ENCODE assay signal across 8 cellular contexts in the genomic region with DNA sequence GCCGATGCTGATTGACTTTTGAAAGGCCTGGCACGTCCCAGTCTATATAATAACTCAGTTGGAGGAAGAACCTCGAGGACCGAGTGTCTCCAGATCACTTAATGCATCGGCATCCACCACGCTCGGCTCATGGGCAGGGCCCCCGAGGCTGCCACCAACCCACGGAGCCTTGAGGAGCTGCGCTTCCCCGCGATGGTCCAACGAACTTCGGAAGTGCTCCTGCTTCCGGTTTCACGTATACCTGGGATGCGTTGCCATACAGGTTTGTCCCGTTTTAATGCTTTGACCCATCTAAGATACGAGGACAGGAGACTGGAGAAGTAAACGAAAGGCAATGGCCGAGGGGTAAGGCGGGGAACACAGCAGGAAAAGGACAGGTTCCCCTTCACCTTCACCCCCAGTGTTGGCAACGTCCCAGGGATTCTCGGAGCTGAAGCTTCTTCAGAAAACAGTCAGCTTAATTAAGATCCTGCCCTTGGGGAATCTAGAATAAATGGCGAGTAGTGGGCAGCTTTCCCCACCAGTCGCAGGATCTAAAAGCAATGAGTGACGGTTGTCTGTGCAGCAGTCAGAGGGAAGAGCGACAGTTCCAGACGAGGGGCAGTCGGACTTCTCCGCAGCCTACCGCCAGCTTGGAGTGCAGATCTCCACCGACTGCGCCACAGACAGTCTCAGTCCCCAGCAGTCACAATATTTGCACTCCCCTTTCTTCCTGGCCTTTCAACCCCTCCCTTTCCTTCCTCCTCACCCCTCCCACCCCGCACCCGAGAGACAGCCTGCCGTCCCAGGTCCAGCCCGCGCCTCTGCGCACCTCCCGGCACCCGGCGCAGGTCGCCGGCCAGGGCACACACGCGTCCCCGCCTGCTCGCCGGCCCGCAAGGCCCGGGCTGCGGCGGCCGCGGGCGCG. TPM values are rescaled to one million over a fixed set of nuclear protein-coding genes. Genes with fewer than 3 reads are reported as not detected.
A peak's percentile ranks its signal among the peaks of the same experiment; 100 is the strongest.
DNase-seq lines count a peak whose midpoint lies in the region; ATAC-seq and TF ChIP-seq lines count a peak whose summit lies in the region.

No MANE protein-coding gene starts in this region.

- peak overlapping the region; percentile 73 for H3K4me3 Mint-ChIP-seq in activated CD4-positive, alpha-beta T cell treated with anti-CD3 and anti-CD28 coated beads for 36 hours
- H3K4me3 Mint-ChIP-seq in activated CD8-positive, alpha-beta T cell treated with anti-CD3 and anti-CD28 coated beads for 36 hours: peak overlapping the region; percentile 76
- peak overlapping the region; percentile 88 for H3K4me3 Mint-ChIP-seq in stimulated activated naive B cell treated with anti-CD40 and anti-IgM and Interleukin-4, amounts not matched to agents 10 μg/mL and 1 μg/mL and 100 μg/mL, for 72 hours

- DNase-seq in activated CD4-positive, alpha-beta T cell treated with anti-CD3 and anti-CD28 coated beads for 36 hours: peak; percentile 51
- DNase-seq in activated CD4-positive, alpha-beta T cell treated with anti-CD3 and anti-CD28 coated beads for 4 hours: no peak
- DNase-seq in NCI-H1417 (lab: John Stamatoyannopoulos, UW) (peak; percentile 46 to 95 (median 94)), iPS DF 6.9 (ENCODE audit: low read depth, low spot score) (no peak), testis (no peak)
- peak; percentile 28 for DNase-seq in activated CD8-positive, alpha-beta T cell treated with anti-CD3 and anti-CD28 coated beads for 36 hours
- no peak for DNase-seq in stimulated activated naive B cell treated with anti-CD40 and anti-IgM and Interleukin-4, amounts not matched to agents 10 μg/mL and 1 μg/mL and 100 μg/mL, for 72 hours

- POLR2A ChIA-PET in activated CD4-positive, alpha-beta T cell treated with anti-CD3 and anti-CD28 coated beads for 36 hours (lab: Charles Lee): no interaction called here
- POLR2A ChIA-PET in activated CD8-positive, alpha-beta T cell treated with anti-CD3 and anti-CD28 coated beads for 36 hours (lab: Charles Lee): no interaction called here

- no peaks in the 10 kb centered on the region for H3K36me3 ChIP-seq in iPS DF 6.9 (ENCODE audit: control insufficient read depth, insufficient read depth, low read length)
- H3K36me3 ChIP-seq in testis (ENCODE audit: low read depth, missing control alignments): no peaks in the 10 kb centered on the region

- ATAC-seq in activated CD4-positive, alpha-beta T cell treated with anti-CD3 and anti-CD28 coated beads for 36 hours: peak; percentile 75
- peak; percentile 57 for ATAC-seq in HG02623 (IDR thresholded peaks at IDR 0.05; ENCODE audit: unreplicated experiment)
- ATAC-seq in activated CD8-positive, alpha-beta T cell treated with anti-CD3 and anti-CD28 coated beads for 36 hours: peak; percentile 61
- peak; percentile 69 for ATAC-seq in stimulated activated naive B cell treated with anti-CD40 and anti-IgM and Interleukin-4, amounts not matched to agents 10 μg/mL and 1 μg/mL and 100 μg/mL, for 72 hours (replicated peaks)

- H3K4me1 Mint-ChIP-seq in activated CD4-positive, alpha-beta T cell treated with anti-CD3 and anti-CD28 coated beads for 36 hours: peaks cover 16% of the 10 kb centered on the region
- peaks cover 18% of the 10 kb centered on the region for H3K4me1 Mint-ChIP-seq in activated CD8-positive, alpha-beta T cell treated with anti-CD3 and anti-CD28 coated beads for 36 hours (ENCODE audit: low read depth)
- H3K4me1 Mint-ChIP-seq in stimulated activated naive B cell treated with anti-CD40 and anti-IgM and Interleukin-4, amounts not matched to agents 10 μg/mL and 1 μg/mL and 100 μg/mL, for 72 hours: peaks cover 12 to 20% of the 10 kb centered on the region in 2 donors

- no peaks in the 10 kb centered on the region for H3K9me3 ChIP-seq in iPS DF 6.9 (ENCODE audit: control insufficient read depth, insufficient read depth, low read length)
- H3K9me3 ChIP-seq in testis: no peaks in the 10 kb centered on the region

- CTCF ChIA-PET in activated CD4-positive, alpha-beta T cell treated with anti-CD3 and anti-CD28 coated beads for 36 hours (lab: Charles Lee): interaction anchor here (0.6 to 1.3 kb wide), 3 partner anchors 16 to 19 kb away, joined by 3 to 4 read pairs (median 3); no protein-coding TSS in a partner anchor
- CTCF ChIA-PET in activated CD8-positive, alpha-beta T cell treated with anti-CD3 and anti-CD28 coated beads for 36 hours (lab: Charles Lee): interaction anchor here (1.2 kb wide), 1 partner anchor 12 kb away, joined by 4 read pairs; no protein-coding TSS in a partner anchor

- no peak overlapping the region for H3K27ac Mint-ChIP-seq in activated CD4-positive, alpha-beta T cell treated with anti-CD3 and anti-CD28 coated beads for 36 hours
- no peak overlapping the region for H3K27ac Mint-ChIP-seq in activated CD8-positive, alpha-beta T cell treated with anti-CD3 and anti-CD28 coated beads for 36 hours
- peak overlapping the region; percentile 83 for H3K27ac Mint-ChIP-seq in stimulated activated naive B cell treated with anti-CD40 and anti-IgM and Interleukin-4, amounts not matched to agents 10 μg/mL and 1 μg/mL and 100 μg/mL, for 72 hours

- no peak for TF ChIP-seq CTCF in activated CD8-positive, alpha-beta T cell treated with anti-CD3 and anti-CD28 coated beads for 36 hours (IDR thresholded peaks at IDR 0.05)
- TF ChIP-seq CTCF in testis (IDR thresholded peaks at IDR 0.05): no peak

- H3K9me3 Mint-ChIP-seq in activated CD4-positive, alpha-beta T cell treated with anti-CD3 and anti-CD28 coated beads for 36 hours (ENCODE audit: low read depth): peaks cover 6% of the 10 kb centered on the region
- no peaks in the 10 kb centered on the region for H3K9me3 Mint-ChIP-seq in activated CD8-positive, alpha-beta T cell treated with anti-CD3 and anti-CD28 coated beads for 36 hours
- H3K9me3 Mint-ChIP-seq in stimulated activated naive B cell treated with anti-CD40 and anti-IgM and Interleukin-4, amounts not matched to agents 10 μg/mL and 1 μg/mL and 100 μg/mL, for 72 hours: peaks cover 0 to 2% of the 10 kb centered on the region in 2 donors

- no CpG with 5 or more reads among the region's 58 CpGs for WGBS in iPS DF 6.9 (ENCODE audit: insufficient coverage, insufficient read length)
- WGBS in testis, 2 donors: 4 to 5% methylated on average over 28 to 52 of the region's 58 CpGs

- TF ChIP-seq POLR2A in testis (IDR thresholded peaks at IDR 0.05): no peak

- H3K27ac ChIP-seq in iPS DF 6.9 (ENCODE audit: low read length): no peak overlapping the region
- no peak overlapping the region for H3K27ac ChIP-seq in testis

- peaks cover 54% of the 10 kb centered on the region for H3K27me3 Mint-ChIP-seq in activated CD4-positive, alpha-beta T cell treated with anti-CD3 and anti-CD28 coated beads for 36 hours
- H3K27me3 Mint-ChIP-seq in activated CD8-positive, alpha-beta T cell treated with anti-CD3 and anti-CD28 coated beads for 36 hours: peaks cover 53% of the 10 kb centered on the region
- peaks cover 25 to 44% of the 10 kb centered on the region in 2 donors for H3K27me3 Mint-ChIP-seq in stimulated activated naive B cell treated with anti-CD40 and anti-IgM and Interleukin-4, amounts not matched to agents 10 μg/mL and 1 μg/mL and 100 μg/mL, for 72 hours

- H3K4me3 ChIP-seq in iPS DF 6.9 (ENCODE audit: low read length) (peak overlapping the region; percentile 56; the same call in 1 of the 2 replicates), testis (peak overlapping the region in 1 of 2 donors; percentile 34)

- H3K27me3 ChIP-seq in iPS DF 6.9 (ENCODE audit: control insufficient read depth, insufficient read depth, low read length) (peaks cover 19% of the 10 kb centered on the region), testis (no peaks in the 10 kb centered on the region)

- intact Hi-C loops in activated CD4-positive, alpha-beta T cell treated with anti-CD3 and anti-CD28 coated beads for 36 hours (cut with DNase I, micrococcal nuclease): loop anchor here (1.0 to 5.0 kb wide), 5 partner anchors 9 to 455 kb away; no protein-coding TSS in a partner anchor
- intact Hi-C loops in activated CD8-positive, alpha-beta T cell treated with anti-CD3 and anti-CD28 coated beads for 36 hours (cut with micrococcal nuclease): loop anchor here (10.0 kb wide), 1 partner anchor 1683 kb away; a partner anchor contains a TSS
- intact Hi-C loops in testis (cut with DNase I; ENCODE audit: low total_unique reads): no loop called here

- H3K4me1 ChIP-seq in iPS DF 6.9 (ENCODE audit: control insufficient read depth, insufficient read depth, low read length): 0 out of 2 replicates have a peak, but pooled peaks cover 1% of the 10 kb centered on the region
- no peaks in the 10 kb centered on the region for H3K4me1 ChIP-seq in testis

- H3K36me3 Mint-ChIP-seq in activated CD4-positive, alpha-beta T cell treated with anti-CD3 and anti-CD28 coated beads for 36 hours (ENCODE audit: low read depth): peaks cover 6% of the 10 kb centered on the region
- no peaks in the 10 kb centered on the region for H3K36me3 Mint-ChIP-seq in activated CD8-positive, alpha-beta T cell treated with anti-CD3 and anti-CD28 coated beads for 36 hours (ENCODE audit: low read depth)
- no peaks in the 10 kb centered on the region for H3K36me3 Mint-ChIP-seq in stimulated activated naive B cell treated with anti-CD40 and anti-IgM and Interleukin-4, amounts not matched to agents 10 μg/mL and 1 μg/mL and 100 μg/mL, for 72 hours

RNA-seq across cellular contexts. Expression of a gene that starts 10.7 kb away (rescaled TPM):
- total RNA-seq in activated CD4-positive, alpha-beta T cell treated with anti-CD3 and anti-CD28 coated beads for 36 hours: not detected
- total RNA-seq in activated CD8-positive, alpha-beta T cell treated with anti-CD3 and anti-CD28 coated beads for 36 hours: not detected
- 1 to 10 TPM; 2.1 to 2.2 TPM for total RNA-seq in testis
- polyA plus RNA-seq in testis (ENCODE audit: insufficient read depth, low read depth, low replicate concordance): 0.26 TPM

Comparison
In these comparisons a context has a peak if more than half of its experiments do, and no peak if none do; other contexts are left out.
1. DNase-seq: peak in activated CD4-positive, alpha-beta T cell treated with anti-CD3 and anti-CD28 coated beads for 36 hours (single experiment), NCI-H1417 (3 of 3) and activated CD8-positive, alpha-beta T cell treated with anti-CD3 and anti-CD28 coated beads for 36 hours (single experiment); none in activated CD4-positive, alpha-beta T cell treated with anti-CD3 and anti-CD28 coated beads for 4 hours (0 of 2), iPS DF 6.9 (single experiment), stimulated activated naive B cell treated with anti-CD40 and anti-IgM and Interleukin-4, amounts not matched to agents 10 μg/mL and 1 μg/mL and 100 μg/mL, for 72 hours (single experiment) and testis (single experiment).
2. Peak in every context shown above with its lines, with median percentiles within 50 percentile points of each other: ATAC-seq and H3K4me3 Mint-ChIP-seq.